Comparison of ENCODE assay signal across 8 cellular contexts in genomic region chr12:112926416-112927033, GRCh38. TPM values are rescaled to one million over a fixed set of nuclear protein-coding genes. Genes with fewer than 3 reads are reported as not detected.
DNase-seq lines count a peak whose midpoint lies in the region; ATAC-seq, FAIRE-seq and TF ChIP-seq lines count a peak whose summit lies in the region.
"Not testable (repeated sequence)": the region's sequence is repeated elsewhere in the genome, so short reads cannot be mapped to it uniquely, and the experiment has no call there.
"Had no signal": no experiment of that assay in that cellular context is flagged by ENCODE, and none has a peak within 500 bp of the region (broad histone marks: within the 10 kb centered on the region; RNA-seq: fewer than 3 reads in every experiment).

No MANE protein-coding gene starts in this region.

- not testable (repeated sequence) for H4K20me1 ChIP-seq in mammary epithelial cell (ENCODE audit: insufficient read depth, low read length)

- TF ChIP-seq CTCF in Caco-2 (IDR thresholded peaks at IDR 0.05; ENCODE audit: insufficient read depth in 1 of 2, low read depth in 1 of 2, low read length in 1 of 2, severe bottlenecking in 1 of 2, unreplicated experiment in 1 of 2); activated B cell treated with CpG ODN at 0.5 μM for 24 hours (IDR thresholded peaks at IDR 0.05); mammary epithelial cell (conservative IDR thresholded peaks at IDR 0.05 in 1 of 2, IDR thresholded peaks at IDR 0.05 in 1 of 2; ENCODE audit: extremely low read depth in 1 of 2, insufficient read depth in 1 of 2, low read depth in 1 of 2, low read length in 2 of 2); liver (IDR thresholded peaks at IDR 0.05; ENCODE audit: low read depth, low read length, missing input control): not testable (repeated sequence)

- not testable (repeated sequence) for H3K27me3 ChIP-seq in Caco-2 (replicated peaks; ENCODE audit: control insufficient read depth, insufficient read depth, low read length); mammary epithelial cell (ENCODE audit: insufficient read depth, low read length); liver (ENCODE audit: control insufficient read depth in 4 of 4, insufficient read depth in 4 of 4, low read length in 3 of 4); small intestine (ENCODE audit: control insufficient read depth in 2 of 2, insufficient read depth in 2 of 2, low read length in 2 of 2)

- H3K79me2 ChIP-seq in mammary epithelial cell (ENCODE audit: insufficient read depth, low read length), result not testable (repeated sequence)

- H3K36me3 ChIP-seq in Caco-2 (ENCODE audit: control insufficient read depth, insufficient read depth, low read length); mammary epithelial cell (ENCODE audit: insufficient read depth, low read length); liver (ENCODE audit: control insufficient read depth in 4 of 4, insufficient read depth in 3 of 4, low read depth in 1 of 4, low read length in 3 of 4); small intestine (ENCODE audit: control insufficient read depth in 2 of 2, insufficient read depth in 2 of 2, low read length in 2 of 2): not testable (repeated sequence)

- not testable (repeated sequence) for H3K27ac ChIP-seq in mammary epithelial cell (ENCODE audit: insufficient read depth, low read depth, low read length); liver (ENCODE audit: low read depth in 1 of 2, low read length in 2 of 2); small intestine (ENCODE audit: low read depth in 1 of 2, low read length in 1 of 2)

- H3K9ac ChIP-seq in mammary epithelial cell (ENCODE audit: insufficient read depth, low read length); liver (ENCODE audit: low read depth in 1 of 2, low read length in 2 of 2): not testable (repeated sequence)

- not testable (repeated sequence) for H3K27me3 Mint-ChIP-seq in Caco-2 (ENCODE audit: insufficient read depth, unreplicated experiment); activated B cell treated with CpG ODN at 0.5 μM for 24 hours

- WGBS in mammary epithelial cell (ENCODE audit: low coverage, missing lambda C conversion rate), result 37% methylated on average over 6 of the region's 7 CpGs
- 70% methylated on average over 7 of the region's 7 CpGs for WGBS in liver
- 26 to 49% (median 36%) methylated on average over 7 of the region's 7 CpGs for WGBS in small intestine, 3 donors

- not testable (repeated sequence) for H3K36me3 Mint-ChIP-seq in Caco-2 (ENCODE audit: insufficient read depth, unreplicated experiment)
- peaks cover 28% of the 10 kb centered on the region for H3K36me3 Mint-ChIP-seq in activated B cell treated with CpG ODN at 0.5 μM for 24 hours (ENCODE audit: low read depth)

- peak overlapping the region; percentile 67 for H3K27ac Mint-ChIP-seq in Caco-2 (ENCODE audit: unreplicated experiment)
- H3K27ac Mint-ChIP-seq in activated B cell treated with CpG ODN at 0.5 μM for 24 hours, result peak overlapping the region; percentile 88

- H3K4me1 ChIP-seq in Caco-2, result peaks cover 37% of the 10 kb centered on the region
- H3K4me1 ChIP-seq in mammary epithelial cell (ENCODE audit: insufficient read depth, low read length); liver (ENCODE audit: control insufficient read depth in 4 of 4, insufficient read depth in 4 of 4, low read length in 3 of 4); small intestine (ENCODE audit: control insufficient read depth in 2 of 2, insufficient read depth in 1 of 2, low read depth in 1 of 2, low read length in 1 of 2): not testable (repeated sequence)

- H2AFZ ChIP-seq in mammary epithelial cell (ENCODE audit: low read depth, low read length), result not testable (repeated sequence)

- not testable (repeated sequence) for TF ChIP-seq RAD21 in liver (IDR thresholded peaks at IDR 0.05)

- H3K4me3 Mint-ChIP-seq in Caco-2 (ENCODE audit: unreplicated experiment), result not testable (repeated sequence)
- H3K4me3 Mint-ChIP-seq in activated B cell treated with CpG ODN at 0.5 μM for 24 hours, result peak overlapping the region; percentile 67

- not testable (repeated sequence) for H3K9me3 Mint-ChIP-seq in Caco-2 (ENCODE audit: unreplicated experiment); activated B cell treated with CpG ODN at 0.5 μM for 24 hours

- intact Hi-C loops in Caco-2 (cut with micrococcal nuclease; ENCODE audit: unreplicated experiment); mammary epithelial cell (cut with micrococcal nuclease): not testable (repeated sequence)
- intact Hi-C loops in activated B cell treated with CpG ODN at 0.5 μM for 24 hours (cut with micrococcal nuclease), result loop anchor here (1.0 kb wide), 1 partner anchor 12 kb away; the partner anchor contains the start of gene OAS3

- peak; percentile 11 for ATAC-seq in activated B cell treated with CpG ODN at 0.5 μM for 24 hours (ENCODE audit: low read depth)

- dilution Hi-C loops in mammary epithelial cell (cut with HindIII; ENCODE audit: low sequenced_read_pairs), result not testable (repeated sequence)

- BruUV-seq in Caco-2 (replicated peaks; lab: Mats Ljungman, UMichigan); mammary epithelial cell (replicated peaks; lab: Mats Ljungman, UMichigan): not testable (repeated sequence)

- in situ Hi-C loops in mammary epithelial cell (cut with MboI; ENCODE audit: low sequenced_read_pairs in 2 of 2), result not testable (repeated sequence)

- peaks cover 34% of the 10 kb centered on the region for H3K9me3 ChIP-seq in Caco-2
- not testable (repeated sequence) for H3K9me3 ChIP-seq in mammary epithelial cell (replicated peaks; ENCODE audit: insufficient read depth, low read length); liver (ENCODE audit: control insufficient read depth in 4 of 4, low read length in 3 of 4); small intestine (ENCODE audit: control insufficient read depth, low read depth)

- not testable (repeated sequence) for H3K4me1 Mint-ChIP-seq in Caco-2 (ENCODE audit: low read depth, unreplicated experiment)
- peaks cover 46% of the 10 kb centered on the region for H3K4me1 Mint-ChIP-seq in activated B cell treated with CpG ODN at 0.5 μM for 24 hours

- H3K4me2 ChIP-seq in mammary epithelial cell (ENCODE audit: insufficient read depth, low read depth, low read length), result not testable (repeated sequence)

- not testable (repeated sequence) for H3K4me3 ChIP-seq in Caco-2 (ENCODE audit: low read depth, low read length); mammary epithelial cell (replicated peaks in 1 of 3; ENCODE audit: insufficient read depth in 1 of 3, low read depth in 2 of 3, low read length in 3 of 3); liver (ENCODE audit: low read depth in 1 of 3, low read length in 3 of 3); small intestine (ENCODE audit: low read depth in 1 of 2, low read length in 2 of 2)

- POLR2A ChIA-PET in Caco-2 (lab: Charles Lee), result interaction anchor here (0.6 kb wide), 1 partner anchor 12 kb away, joined by 3 read pairs; the partner anchor contains the start of gene OAS3
- POLR2A ChIA-PET in activated B cell treated with CpG ODN at 0.5 μM for 24 hours (lab: Charles Lee), result interaction anchor here (1.1 to 3.1 kb wide), 3 partner anchors 12 to 52 kb away, joined by 3 to 16 read pairs (median 10); partner anchors contain the start of genes OAS1, OAS2 and OAS3

- peak; percentile 39 for FAIRE-seq in GM19239 (lab: Jason Lieb, UNC)
- not testable (repeated sequence) for FAIRE-seq in small intestine (lab: Jason Lieb, UNC)

- CTCF ChIA-PET in Caco-2 (lab: Charles Lee); activated B cell treated with CpG ODN at 0.5 μM for 24 hours (lab: Charles Lee); mammary epithelial cell (lab: Charles Lee; ENCODE audit: low non-redundant PET): not testable (repeated sequence)

- peak; percentile 81 to 87 for DNase-seq in Caco-2
- DNase-seq in GM19239 (ENCODE audit: insufficient read length, low spot score); activated B cell treated with CpG ODN at 0.5 μM for 24 hours: not testable (repeated sequence)
- DNase-seq in NCI-H510A treated with DMSO at 0.1 percent for 48 hours (lab: John Stamatoyannopoulos, UW), result peak; percentile 13
- DNase-seq in mammary epithelial cell, result peak; percentile 32
- DNase-seq in small intestine, result peak; percentile 66

TF ChIP-seq in liver, 16 proteins besides CTCF, POLR2A, EP300 and RAD21:
- TF ChIP-seq NR2F2 (IDR thresholded peaks at IDR 0.05), result peak; percentile 30

RNA-seq across cellular contexts. Expression of gene OAS3, which starts 11.7 kb away (rescaled TPM):
- total RNA-seq in Caco-2 (2022) (18.9 and 22.1 TPM in 2 replicates), activated B cell treated with CpG ODN at 0.5 μM for 24 hours (23.1 and 27.2 TPM in 2 replicates), mammary epithelial cell (10 to 100 TPM in 1 of 2 donors, 1 to 10 TPM in 1; 3.3 to 23.9 TPM), liver (1 to 10 TPM; 4.5 to 9.5 TPM)
- polyA plus RNA-seq in mammary epithelial cell (32.7 TPM), liver (1 to 10 TPM; 3.8 to 6.3 TPM), small intestine (10 to 100 TPM in 1 of 3 donors, 1 to 10 TPM in 2; 3.8 to 13.1 (median 4.7) TPM)
- 197 TPM for polyA minus RNA-seq in mammary epithelial cell

RNA-seq across cellular contexts. Expression of gene OAS1, which starts 19.8 kb away (rescaled TPM):
- total RNA-seq in Caco-2 (2022) (13.9 and 14.2 TPM in 2 replicates), activated B cell treated with CpG ODN at 0.5 μM for 24 hours (27.8 and 30.6 TPM in 2 replicates), mammary epithelial cell (1 to 10 TPM; 4.0 to 4.2 TPM), liver (10 to 100 TPM; 20.5 to 22.0 TPM)
- polyA plus RNA-seq in mammary epithelial cell (5.8 TPM), liver (10 to 100 TPM; 24.9 to 26.0 TPM), small intestine (10 to 100 TPM; 37.5 to 66.9 (median 39.7) TPM)
- not detected for polyA minus RNA-seq in mammary epithelial cell

RNA-seq across cellular contexts. Expression of gene OAS2, which starts 51.8 kb away (rescaled TPM):
- 0.25 TPM in 1 of 2 replicates, not detected in the other for total RNA-seq in Caco-2 (2022)
- total RNA-seq in activated B cell treated with CpG ODN at 0.5 μM for 24 hours, result 46.0 and 51.9 TPM in 2 replicates
- total RNA-seq in mammary epithelial cell, result 1 to 10 TPM in 1 of 2 donors, under 1 TPM in 1; 0.83 to 4.8 TPM
- 0.71 TPM for polyA plus RNA-seq in mammary epithelial cell
- not detected for polyA minus RNA-seq in mammary epithelial cell
- 1 to 10 TPM; 4.9 to 8.8 TPM for total RNA-seq in liver
- polyA plus RNA-seq in liver, result 1 to 10 TPM; 3.3 to 9.4 TPM
- polyA plus RNA-seq in small intestine, result 1 to 10 TPM; 2.7 to 7.7 (median 2.7) TPM
- total RNA-seq: H7 had no signal
